8 cellular contexts compared by ENCODE assay signal in the genomic region with DNA sequence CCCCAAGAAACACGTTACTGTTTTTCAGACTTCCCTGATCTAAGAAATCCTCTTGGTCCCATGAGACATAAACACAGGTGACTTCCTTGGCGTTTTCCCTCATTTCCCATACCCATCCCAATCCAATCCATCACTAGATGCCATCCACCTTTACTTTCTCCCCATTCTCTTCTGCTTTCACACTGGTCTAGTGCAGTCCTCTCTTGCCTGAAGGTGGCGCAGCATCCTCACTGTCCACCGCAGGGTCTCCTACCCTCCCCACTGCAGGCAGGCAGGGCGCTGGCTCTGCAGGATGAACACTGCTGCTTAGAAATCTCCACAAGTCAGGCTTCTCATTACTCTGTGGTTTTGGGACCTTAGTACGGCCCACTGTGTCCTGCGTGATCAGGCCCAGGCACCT. TPM values are rescaled to one million over a fixed set of nuclear protein-coding genes. Genes with fewer than 3 reads are reported as not detected.
DNase-seq lines count a peak whose midpoint lies in the region; ATAC-seq and TF ChIP-seq lines count a peak whose summit lies in the region.

No MANE protein-coding gene starts in this region.

- TF ChIP-seq CTCF in cardiac fibroblast (IDR thresholded peaks at IDR 0.05; ENCODE audit: low read depth, low read length) (peak; percentile 42), testis (IDR thresholded peaks at IDR 0.05) (peak in 1 of 3 experiments; percentile 27)

- WGBS in testis, 2 donors = 70 to 73% methylated on average over 7 of the region's 7 CpGs

- TF ChIP-seq POLR2A in testis (IDR thresholded peaks at IDR 0.05) = no peak

- intact Hi-C loops in testis (cut with DNase I; ENCODE audit: low total_unique reads) = no loop called here

- H3K9me3 ChIP-seq in testis = no peaks in the 10 kb centered on the region

- DNase-seq in H7 (peak; percentile 69), cardiac fibroblast (ENCODE audit: low read depth in 2 of 2) (no peak), lung microvascular endothelial cell (ENCODE audit: low read depth in 2 of 2) (peak; percentile 43 to 57), testis (peak; percentile 33), NCI-H446 (lab: John Stamatoyannopoulos, UW) (no peak), T1000 (lab: John Stamatoyannopoulos, UW) (no peak)

- H3K36me3 ChIP-seq in H7 (replicated peaks; ENCODE audit: control insufficient read depth, insufficient read depth, low read length) (no peaks in the 10 kb centered on the region), testis (ENCODE audit: low read depth, missing control alignments) (no peaks in the 10 kb centered on the region)

- H3K4me3 ChIP-seq in H7 (ENCODE audit: insufficient read depth, low read depth, low read length) (no peak overlapping the region), cardiac fibroblast (replicated peaks in 1 of 2; ENCODE audit: low read depth in 2 of 2, low read length in 2 of 2) (no peak overlapping the region), testis (no peak overlapping the region)

- ATAC-seq in SK-N-SH treated with all-trans-retinoic acid at 6 μM for 48 hours (peak; percentile 65), HG02870 (IDR thresholded peaks at IDR 0.05; ENCODE audit: unreplicated experiment) (no peak)

- no peak overlapping the region for H3K27ac ChIP-seq in testis

- peaks cover 11% of the 10 kb centered on the region for H3K4me1 ChIP-seq in testis

- H3K27me3 ChIP-seq in H7 (ENCODE audit: control insufficient read depth, insufficient read depth, low read length) (no peaks in the 10 kb centered on the region), testis (no peaks in the 10 kb centered on the region)

TF ChIP-seq in SK-N-SH treated with all-trans-retinoic acid at 6 μM for 48 hours, 23 proteins besides CTCF, POLR2A, EP300 and RAD21:
- TF ChIP-seq, protein P1, sequence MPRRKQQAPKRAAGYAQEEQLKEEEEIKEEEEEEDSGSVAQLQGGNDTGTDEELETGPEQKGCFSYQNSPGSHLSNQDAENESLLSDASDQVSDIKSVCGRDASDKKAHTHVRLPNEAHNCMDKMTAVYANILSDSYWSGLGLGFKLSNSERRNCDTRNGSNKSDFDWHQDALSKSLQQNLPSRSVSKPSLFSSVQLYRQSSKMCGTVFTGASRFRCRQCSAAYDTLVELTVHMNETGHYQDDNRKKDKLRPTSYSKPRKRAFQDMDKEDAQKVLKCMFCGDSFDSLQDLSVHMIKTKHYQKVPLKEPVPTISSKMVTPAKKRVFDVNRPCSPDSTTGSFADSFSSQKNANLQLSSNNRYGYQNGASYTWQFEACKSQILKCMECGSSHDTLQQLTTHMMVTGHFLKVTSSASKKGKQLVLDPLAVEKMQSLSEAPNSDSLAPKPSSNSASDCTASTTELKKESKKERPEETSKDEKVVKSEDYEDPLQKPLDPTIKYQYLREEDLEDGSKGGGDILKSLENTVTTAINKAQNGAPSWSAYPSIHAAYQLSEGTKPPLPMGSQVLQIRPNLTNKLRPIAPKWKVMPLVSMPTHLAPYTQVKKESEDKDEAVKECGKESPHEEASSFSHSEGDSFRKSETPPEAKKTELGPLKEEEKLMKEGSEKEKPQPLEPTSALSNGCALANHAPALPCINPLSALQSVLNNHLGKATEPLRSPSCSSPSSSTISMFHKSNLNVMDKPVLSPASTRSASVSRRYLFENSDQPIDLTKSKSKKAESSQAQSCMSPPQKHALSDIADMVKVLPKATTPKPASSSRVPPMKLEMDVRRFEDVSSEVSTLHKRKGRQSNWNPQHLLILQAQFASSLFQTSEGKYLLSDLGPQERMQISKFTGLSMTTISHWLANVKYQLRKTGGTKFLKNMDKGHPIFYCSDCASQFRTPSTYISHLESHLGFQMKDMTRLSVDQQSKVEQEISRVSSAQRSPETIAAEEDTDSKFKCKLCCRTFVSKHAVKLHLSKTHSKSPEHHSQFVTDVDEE (CRISPR knock-in tag; IDR thresholded peaks at IDR 0.05) = no peak
- TF ChIP-seq ISL1 (CRISPR knock-in tag; IDR thresholded peaks at IDR 0.05) (no peak), BACH2 (CRISPR knock-in tag; IDR thresholded peaks at IDR 0.05; ENCODE audit: borderline replicate concordance) (no peak)
- TF ChIP-seq, protein P2, sequence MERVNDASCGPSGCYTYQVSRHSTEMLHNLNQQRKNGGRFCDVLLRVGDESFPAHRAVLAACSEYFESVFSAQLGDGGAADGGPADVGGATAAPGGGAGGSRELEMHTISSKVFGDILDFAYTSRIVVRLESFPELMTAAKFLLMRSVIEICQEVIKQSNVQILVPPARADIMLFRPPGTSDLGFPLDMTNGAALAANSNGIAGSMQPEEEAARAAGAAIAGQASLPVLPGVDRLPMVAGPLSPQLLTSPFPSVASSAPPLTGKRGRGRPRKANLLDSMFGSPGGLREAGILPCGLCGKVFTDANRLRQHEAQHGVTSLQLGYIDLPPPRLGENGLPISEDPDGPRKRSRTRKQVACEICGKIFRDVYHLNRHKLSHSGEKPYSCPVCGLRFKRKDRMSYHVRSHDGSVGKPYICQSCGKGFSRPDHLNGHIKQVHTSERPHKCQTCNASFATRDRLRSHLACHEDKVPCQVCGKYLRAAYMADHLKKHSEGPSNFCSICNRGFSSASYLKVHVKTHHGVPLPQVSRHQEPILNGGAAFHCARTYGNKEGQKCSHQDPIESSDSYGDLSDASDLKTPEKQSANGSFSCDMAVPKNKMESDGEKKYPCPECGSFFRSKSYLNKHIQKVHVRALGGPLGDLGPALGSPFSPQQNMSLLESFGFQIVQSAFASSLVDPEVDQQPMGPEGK (CRISPR knock-in tag; IDR thresholded peaks at IDR 0.05; ENCODE audit: borderline replicate concordance) = no peak

RNA-seq across cellular contexts. Expression of a gene that starts 58.2 kb away (rescaled TPM):
- total RNA-seq in H7 (2014; rRNA removed; shearing (Covaris generic)) = 40.6 and 50.0 TPM in 2 replicates
- 21.8 and 33.5 TPM in 2 replicates for total RNA-seq in lung microvascular endothelial cell
- total RNA-seq in testis = 100 to 1,000 TPM; 148 to 150 TPM
- 152 TPM for polyA plus RNA-seq in testis (ENCODE audit: insufficient read depth, low read depth, low replicate concordance)

Comparison
In these comparisons a context has a peak if more than half of its experiments do, and no peak if none do; other contexts are left out.
1. DNase-seq: peak in H7 (single experiment), lung microvascular endothelial cell (2 of 2) and testis (single experiment); none in cardiac fibroblast (0 of 2), NCI-H446 (0 of 2) and T1000 (single experiment).